In the genomic region with DNA sequence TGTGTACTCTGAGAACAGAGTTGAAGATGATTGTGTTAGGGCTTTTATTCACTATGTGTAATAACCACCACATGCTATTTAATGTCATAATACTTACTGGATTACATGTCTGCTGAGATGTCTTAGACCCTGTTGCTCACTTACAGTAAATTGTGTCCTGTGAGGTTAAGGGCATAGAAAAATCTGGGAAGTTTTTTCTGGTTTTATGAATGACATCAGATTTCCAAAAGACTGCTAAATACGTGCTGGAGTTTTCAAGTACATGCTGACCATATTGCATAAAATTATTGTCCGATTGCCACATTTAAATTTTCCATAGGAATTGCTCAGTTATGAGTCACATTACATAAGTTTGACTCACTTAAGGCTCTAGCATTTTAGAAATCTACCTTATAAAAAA, we compare ENCODE assay signal across 20 cellular contexts.
A peak's percentile ranks its signal among the peaks of the same experiment; 100 is the strongest.
DNase-seq lines count a peak whose midpoint lies in the region; ATAC-seq and TF ChIP-seq lines count a peak whose summit lies in the region.
"Had no signal": no experiment of that assay in that cellular context is flagged by ENCODE, and none has a peak within 500 bp of the region (broad histone marks: within the 10 kb centered on the region; RNA-seq: fewer than 3 reads in every experiment).

No MANE protein-coding gene starts in this region.

- H3K27ac ChIP-seq in SJSA1 = peak overlapping the region; percentile 41
- H3K27ac ChIP-seq in fibroblast of lung (ENCODE audit: insufficient read depth, low read length) = peak overlapping the region; percentile 30
- H3K27ac ChIP-seq: colonic mucosa, gastroesophageal sphincter, upper lobe of right lung had no signal

- H3K9me3 ChIP-seq in SJSA1 (replicated peaks) = no peaks in the 10 kb centered on the region
- H3K9me3 ChIP-seq in fibroblast of lung (ENCODE audit: control insufficient read depth, insufficient read depth, low read depth, low read length) = no peaks in the 10 kb centered on the region
- H3K9me3 ChIP-seq in skeletal muscle satellite cell (replicated peaks; ENCODE audit: low read length) = no peaks in the 10 kb centered on the region
- H3K9me3 ChIP-seq: colonic mucosa, gastroesophageal sphincter had no signal

- H3K36me3 ChIP-seq in SJSA1 (no peaks in the 10 kb centered on the region), fibroblast of lung (ENCODE audit: control insufficient read depth, insufficient read depth, low read length) (no peaks in the 10 kb centered on the region), skeletal muscle satellite cell (ENCODE audit: insufficient read depth, low read length) (no peaks in the 10 kb centered on the region)
- H3K36me3 ChIP-seq: colonic mucosa, gastroesophageal sphincter, upper lobe of right lung had no signal

- intact Hi-C loops in activated naive CD4-positive, alpha-beta T cell treated with anti-CD3 and anti-CD28 coated beads for 36 hours (cut with micrococcal nuclease) = no loop called here

- no peak for DNase-seq in activated naive CD4-positive, alpha-beta T cell treated with anti-CD3 and anti-CD28 coated beads for 36 hours
- DNase-seq in activated naive CD4-positive, alpha-beta T cell treated with Interleukin-2 at 50 U/mL for 16 hours = no peak
- DNase-seq in SJSA1 (ENCODE audit: low read depth in 1 of 2, low spot score in 2 of 2) = peak in 1 of 2 experiments; percentile 48
- peak; percentile 93 to 98 for DNase-seq in fibroblast of lung (ENCODE audit: low read depth in 2 of 2)
- no peak for DNase-seq in NCI-H187 (lab: John Stamatoyannopoulos, UW)
- DNase-seq in NCI-H1930 (lab: John Stamatoyannopoulos, UW) = no peak
- DNase-seq: 8988T; activated CD4-positive, alpha-beta T cell treated with anti-CD3 and anti-CD28 coated beads, Interleukin-2, amount 50 U/mL, for 1 hour; colonic mucosa; kidney glomerular epithelial cell; natural killer cell; NCI-H2081 treated with DMSO at 0.1 percent for 48 hours; upper lobe of right lung had no signal

- H3K36me3 Mint-ChIP-seq in activated naive CD4-positive, alpha-beta T cell treated with anti-CD3 and anti-CD28 coated beads for 36 hours (ENCODE audit: low read depth) = peaks cover 2% of the 10 kb centered on the region
- H3K36me3 Mint-ChIP-seq: IgD-negative memory B cell, natural killer cell had no signal

- no peaks in the 10 kb centered on the region for H3K27me3 Mint-ChIP-seq in activated naive CD4-positive, alpha-beta T cell treated with anti-CD3 and anti-CD28 coated beads for 36 hours (ENCODE audit: low read depth)
- H3K27me3 Mint-ChIP-seq: IgD-negative memory B cell had no signal

- H3K79me2 ChIP-seq in fibroblast of lung (ENCODE audit: control insufficient read depth, insufficient read depth, low read length) = no peaks in the 10 kb centered on the region

- H3K4me2 ChIP-seq in fibroblast of lung (ENCODE audit: extremely low read depth, insufficient read depth, low read length) (peak overlapping the region; percentile 62), skeletal muscle satellite cell (ENCODE audit: low read length) (peak overlapping the region; percentile 49)

- CTCF ChIA-PET in activated naive CD4-positive, alpha-beta T cell treated with anti-CD3 and anti-CD28 coated beads for 36 hours (lab: Charles Lee) = interaction anchor here (1.0 kb wide), 1 partner anchor 10 kb away, joined by 4 read pairs; no protein-coding TSS in a partner anchor

- peaks cover 12% of the 10 kb centered on the region for H3K4me1 Mint-ChIP-seq in activated naive CD4-positive, alpha-beta T cell treated with anti-CD3 and anti-CD28 coated beads for 36 hours (ENCODE audit: low read depth)
- H3K4me1 Mint-ChIP-seq: IgD-negative memory B cell, natural killer cell had no signal

- peak overlapping the region; percentile 75 for H3K27ac Mint-ChIP-seq in activated naive CD4-positive, alpha-beta T cell treated with anti-CD3 and anti-CD28 coated beads for 36 hours
- H3K27ac Mint-ChIP-seq: activated T-helper 2 cell treated with anti-CD3 and anti-CD28 coated beads, Interferon-gamma antibody, Interleukin-2, Interleukin-4, amounts not matched to agents 10 μg/mL and 5 μg/mL and 100 μg/mL, durations not matched to agents 14 hours and 24 hours and 36 hours; natural killer cell; T-helper 1 cell treated with Interleukin-12 subunit alpha and Interleukin-12 subunit beta and Interleukin-4 antibody, amounts not matched to agents 30 μg/mL and 1 μg/mL, for 36 hours had no signal

- no peak for ATAC-seq in GM19324 (IDR thresholded peaks at IDR 0.05; ENCODE audit: low FRiP score, unreplicated experiment)
- ATAC-seq: gastroesophageal sphincter, natural killer cell, upper lobe of right lung had no signal

- H2AFZ ChIP-seq in fibroblast of lung (ENCODE audit: low read length) = peak overlapping the region; percentile 7

- peak overlapping the region; percentile 5 for H3K9ac ChIP-seq in fibroblast of lung (ENCODE audit: insufficient read depth, low read length)
- peak overlapping the region; percentile 62 for H3K9ac ChIP-seq in skeletal muscle satellite cell (ENCODE audit: low read depth, low read length)

- TF ChIP-seq CTCF in fibroblast of lung (conservative IDR thresholded peaks at IDR 0.05 in 1 of 2, IDR thresholded peaks at IDR 0.05 in 1 of 2; ENCODE audit: low read depth in 1 of 2, low read length in 2 of 2) = no peak

- H3K4me3 Mint-ChIP-seq in activated naive CD4-positive, alpha-beta T cell treated with anti-CD3 and anti-CD28 coated beads for 36 hours = no peak overlapping the region
- H3K4me3 Mint-ChIP-seq: IgD-negative memory B cell; natural killer cell; T-helper 1 cell treated with Interleukin-12 subunit alpha and Interleukin-12 subunit beta and Interleukin-4 antibody, amounts not matched to agents 30 μg/mL and 1 μg/mL, for 36 hours had no signal

- no peak overlapping the region for H3K4me3 ChIP-seq in SJSA1
- peak overlapping the region in 1 of 4 experiments; percentile 15 for H3K4me3 ChIP-seq in fibroblast of lung (replicated peaks in 1 of 4; ENCODE audit: control extremely low read depth in 1 of 4, insufficient read depth in 1 of 4, low read depth in 3 of 4, low read length in 4 of 4)
- H3K4me3 ChIP-seq in skeletal muscle satellite cell (ENCODE audit: low read length) = no peak overlapping the region
- H3K4me3 ChIP-seq: colonic mucosa, gastroesophageal sphincter, skin epidermis, upper lobe of right lung had no signal

- H3K27me3 ChIP-seq in SJSA1 (replicated peaks) = no peaks in the 10 kb centered on the region
- no peaks in the 10 kb centered on the region for H3K27me3 ChIP-seq in fibroblast of lung (ENCODE audit: control insufficient read depth, insufficient read depth, low read length)
- H3K27me3 ChIP-seq in skeletal muscle satellite cell (ENCODE audit: control insufficient read depth, insufficient read depth, low read length) = no peaks in the 10 kb centered on the region
- H3K27me3 ChIP-seq: colonic mucosa, gastroesophageal sphincter, upper lobe of right lung had no signal

- H3K9me3 Mint-ChIP-seq in activated naive CD4-positive, alpha-beta T cell treated with anti-CD3 and anti-CD28 coated beads for 36 hours = peaks cover 11% of the 10 kb centered on the region

- no peaks in the 10 kb centered on the region for H4K20me1 ChIP-seq in fibroblast of lung (ENCODE audit: control insufficient read depth, extremely low read depth, insufficient read depth, low read length)

- H3K4me1 ChIP-seq in SJSA1 (replicated peaks) (peaks cover 9% of the 10 kb centered on the region), fibroblast of lung (ENCODE audit: control insufficient read depth, extremely low read depth, insufficient read depth, low read length) (peaks cover 4% of the 10 kb centered on the region), skeletal muscle satellite cell (ENCODE audit: control insufficient read depth, insufficient read depth, low read length) (peaks cover 18% of the 10 kb centered on the region)
- H3K4me1 ChIP-seq: colonic mucosa, upper lobe of right lung had no signal

Comparison
In these comparisons a context has a peak if more than half of its experiments do, and no peak if none do; other contexts are left out.
1. DNase-seq: peak in fibroblast of lung (2 of 2); none in activated naive CD4-positive, alpha-beta T cell treated with anti-CD3 and anti-CD28 coated beads for 36 hours (single experiment), activated naive CD4-positive, alpha-beta T cell treated with Interleukin-2 at 50 U/mL for 16 hours (single experiment), NCI-H187 (0 of 2) and NCI-H1930 (0 of 2).